8 cellular contexts compared by ENCODE assay signal in the genomic region with DNA sequence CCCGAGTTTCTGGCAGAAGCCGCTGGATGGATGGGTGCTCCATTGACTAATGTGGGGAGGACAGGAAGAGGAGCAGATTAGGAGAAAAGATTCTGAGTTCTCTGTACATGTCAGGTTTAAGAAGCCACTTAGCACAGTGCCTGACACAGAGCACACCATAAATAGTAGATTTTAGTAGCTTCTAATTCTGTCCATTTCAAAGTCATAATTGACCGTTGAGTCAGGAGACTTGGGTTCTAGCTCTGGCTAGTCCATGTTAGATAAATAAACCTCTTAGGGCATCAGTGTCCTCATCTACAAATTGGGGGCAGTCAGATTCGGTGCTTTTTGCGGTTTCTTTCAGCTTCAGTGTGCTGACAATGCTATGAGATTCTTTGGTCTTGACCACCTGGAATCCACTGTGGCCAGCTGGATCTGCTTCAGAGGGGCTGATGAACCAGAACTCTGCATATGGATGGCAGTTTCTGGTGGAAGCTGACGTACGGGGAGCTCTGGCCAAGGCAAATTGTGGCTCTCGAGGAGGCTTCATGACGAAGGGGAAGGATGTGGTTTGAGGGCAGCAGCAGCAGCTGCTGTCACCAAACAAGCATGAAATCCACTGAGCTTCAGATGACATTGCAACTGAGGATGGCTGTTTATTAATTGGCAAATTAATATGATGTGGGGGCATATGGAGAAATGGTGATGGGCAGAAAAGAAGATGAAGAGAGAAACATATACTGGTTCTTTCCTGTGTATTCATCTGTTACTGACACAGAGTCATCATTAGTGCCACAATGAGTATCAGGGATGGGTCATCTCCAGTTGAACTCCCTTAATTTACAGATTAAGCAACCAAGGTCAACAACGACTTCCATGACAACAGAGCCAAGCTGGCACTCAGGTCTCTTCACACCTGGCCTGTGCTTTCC.
DNase-seq lines count a peak whose midpoint lies in the region; ATAC-seq and TF ChIP-seq lines count a peak whose summit lies in the region.

No MANE protein-coding gene starts in this region.

- no peak for TF ChIP-seq CTCF in Loucy (conservative IDR thresholded peaks at IDR 0.05; ENCODE audit: low read length)

- peak overlapping the region; percentile 49 for H3K9ac ChIP-seq in Loucy (ENCODE audit: low read depth, low read length, poor library complexity, severe bottlenecking)

- H3K4me2 ChIP-seq in Loucy (ENCODE audit: low read depth, low read length, poor library complexity, severe bottlenecking): peak overlapping the region; percentile 79

- no peaks in the 10 kb centered on the region for H3K36me3 ChIP-seq in Loucy (ENCODE audit: insufficient read depth, low read length)

- no peaks in the 10 kb centered on the region for H4K20me1 ChIP-seq in Loucy (ENCODE audit: insufficient read depth, low read length, poor library complexity, severe bottlenecking)

- peaks cover 51% of the 10 kb centered on the region for H3K4me1 ChIP-seq in Loucy (ENCODE audit: insufficient read depth, low read length, poor library complexity, severe bottlenecking)

- H2AFZ ChIP-seq in Loucy (ENCODE audit: low read length): no peak overlapping the region

- H3K79me2 ChIP-seq in Loucy (ENCODE audit: insufficient read depth, low read length): no peaks in the 10 kb centered on the region

- peak; percentile 91 for ATAC-seq in GM21619 (IDR thresholded peaks at IDR 0.05; ENCODE audit: unreplicated experiment)
- peak; percentile 59 for ATAC-seq in esophagus mucosa

- H3F3A ChIP-seq in Loucy (ENCODE audit: low read depth): no peaks in the 10 kb centered on the region

- H3K27ac ChIP-seq in substantia nigra (ENCODE audit: low read depth, low read length, poor library complexity, severe bottlenecking): no peak overlapping the region

- DNase-seq in GDM1 (lab: John Stamatoyannopoulos, UW) (peak; percentile 81), substantia nigra (lab: John Stamatoyannopoulos, UW) (no peak), ureter (ENCODE audit: low spot score) (no peak)
- DNase-seq in activated CD4-positive, alpha-beta T cell treated with anti-CD3 and anti-CD28 coated beads for 1 hour: peak; percentile 44
- DNase-seq in stimulated activated CD4-positive, alpha-beta T cell treated with anti-CD3 and anti-CD28 coated beads, TNF-alpha, amount 100 ng/mL, for 24 hours (ENCODE audit: low read depth in 3 of 3): peak; percentile 28 to 50 (median 31)

- H3K9me2 ChIP-seq in Loucy (replicated peaks; ENCODE audit: low read depth, low read length): no peaks in the 10 kb centered on the region

- no peaks in the 10 kb centered on the region for H3K9me3 ChIP-seq in Loucy (ENCODE audit: insufficient read depth, low read depth, low read length)

- peak overlapping the region; percentile 62 for H3K4me3 ChIP-seq in Loucy (ENCODE audit: low read length, poor library complexity, severe bottlenecking)

- no peaks in the 10 kb centered on the region for H3K27me3 ChIP-seq in Loucy (ENCODE audit: insufficient read depth, low read length, poor library complexity, severe bottlenecking)

Comparison
In these comparisons a context has a peak if more than half of its experiments do, and no peak if none do; other contexts are left out.
1. DNase-seq: peak in GDM1 (single experiment), activated CD4-positive, alpha-beta T cell treated with anti-CD3 and anti-CD28 coated beads for 1 hour (single experiment) and stimulated activated CD4-positive, alpha-beta T cell treated with anti-CD3 and anti-CD28 coated beads, TNF-alpha, amount 100 ng/mL, for 24 hours (3 of 3); none in substantia nigra (0 of 49) and ureter (single experiment).